ENCODE assay signal across 1 cellular context in genomic region chr6:17470209-17470952, GRCh38.
TF ChIP-seq lines count a peak whose summit lies in the region.

No MANE protein-coding gene starts in this region.

TF ChIP-seq in GM12878, 131 proteins besides CTCF, POLR2A, EP300 and RAD21 (continued from another document):
- TF ChIP-seq, protein P1, sequence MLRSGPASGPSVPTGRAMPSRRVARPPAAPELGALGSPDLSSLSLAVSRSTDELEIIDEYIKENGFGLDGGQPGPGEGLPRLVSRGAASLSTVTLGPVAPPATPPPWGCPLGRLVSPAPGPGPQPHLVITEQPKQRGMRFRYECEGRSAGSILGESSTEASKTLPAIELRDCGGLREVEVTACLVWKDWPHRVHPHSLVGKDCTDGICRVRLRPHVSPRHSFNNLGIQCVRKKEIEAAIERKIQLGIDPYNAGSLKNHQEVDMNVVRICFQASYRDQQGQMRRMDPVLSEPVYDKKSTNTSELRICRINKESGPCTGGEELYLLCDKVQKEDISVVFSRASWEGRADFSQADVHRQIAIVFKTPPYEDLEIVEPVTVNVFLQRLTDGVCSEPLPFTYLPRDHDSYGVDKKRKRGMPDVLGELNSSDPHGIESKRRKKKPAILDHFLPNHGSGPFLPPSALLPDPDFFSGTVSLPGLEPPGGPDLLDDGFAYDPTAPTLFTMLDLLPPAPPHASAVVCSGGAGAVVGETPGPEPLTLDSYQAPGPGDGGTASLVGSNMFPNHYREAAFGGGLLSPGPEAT (IDR thresholded peaks at IDR 0.05; ENCODE audit: low read depth) = peak; percentile 42; the same call in 1 of the 2 replicates
- peak; percentile 30; the same call in 1 of the 2 replicates for TF ChIP-seq ZNF384 (IDR thresholded peaks at IDR 0.05; ENCODE audit: borderline replicate concordance, low read depth, low read length)
- TF ChIP-seq MTA2 (IDR thresholded peaks at IDR 0.05; ENCODE audit: low read depth) = peak; percentile 25; the same call in 1 of the 2 replicates
- TF ChIP-seq CHD2 (IDR thresholded peaks at IDR 0.05; ENCODE audit: borderline replicate concordance, low read depth, low read length) = no peak
- no peak for TF ChIP-seq TAF1 (IDR thresholded peaks at IDR 0.05; ENCODE audit: borderline replicate concordance, low read depth, low read length)
- TF ChIP-seq MEF2B (IDR thresholded peaks at IDR 0.05; ENCODE audit: partially characterized antibody, poor library complexity, severe bottlenecking) = no peak
- no peak for TF ChIP-seq JUND (IDR thresholded peaks at IDR 0.05; ENCODE audit: low read depth, low read length)
- TF ChIP-seq JUNB (IDR thresholded peaks at IDR 0.05) = peak; percentile 37; the same call in 1 of the 2 replicates
- no peak for TF ChIP-seq CHD1 (IDR thresholded peaks at IDR 0.05; ENCODE audit: low read depth, low read length)
- no peak for TF ChIP-seq EED (IDR thresholded peaks at IDR 0.05; ENCODE audit: low read depth)
- no peak for TF ChIP-seq BCL3 (IDR thresholded peaks at IDR 0.05; ENCODE audit: borderline replicate concordance, insufficient read depth, low read depth, low read length, poor library complexity, severe bottlenecking)
- TF ChIP-seq USF2 (IDR thresholded peaks at IDR 0.05; ENCODE audit: borderline replicate concordance, low read depth, low read length) = peak; percentile 47; the same call in 1 of the 2 replicates
- peak; percentile 28; the same call in 1 of the 2 replicates for TF ChIP-seq DPF2 (IDR thresholded peaks at IDR 0.05)
- TF ChIP-seq, protein P2, sequence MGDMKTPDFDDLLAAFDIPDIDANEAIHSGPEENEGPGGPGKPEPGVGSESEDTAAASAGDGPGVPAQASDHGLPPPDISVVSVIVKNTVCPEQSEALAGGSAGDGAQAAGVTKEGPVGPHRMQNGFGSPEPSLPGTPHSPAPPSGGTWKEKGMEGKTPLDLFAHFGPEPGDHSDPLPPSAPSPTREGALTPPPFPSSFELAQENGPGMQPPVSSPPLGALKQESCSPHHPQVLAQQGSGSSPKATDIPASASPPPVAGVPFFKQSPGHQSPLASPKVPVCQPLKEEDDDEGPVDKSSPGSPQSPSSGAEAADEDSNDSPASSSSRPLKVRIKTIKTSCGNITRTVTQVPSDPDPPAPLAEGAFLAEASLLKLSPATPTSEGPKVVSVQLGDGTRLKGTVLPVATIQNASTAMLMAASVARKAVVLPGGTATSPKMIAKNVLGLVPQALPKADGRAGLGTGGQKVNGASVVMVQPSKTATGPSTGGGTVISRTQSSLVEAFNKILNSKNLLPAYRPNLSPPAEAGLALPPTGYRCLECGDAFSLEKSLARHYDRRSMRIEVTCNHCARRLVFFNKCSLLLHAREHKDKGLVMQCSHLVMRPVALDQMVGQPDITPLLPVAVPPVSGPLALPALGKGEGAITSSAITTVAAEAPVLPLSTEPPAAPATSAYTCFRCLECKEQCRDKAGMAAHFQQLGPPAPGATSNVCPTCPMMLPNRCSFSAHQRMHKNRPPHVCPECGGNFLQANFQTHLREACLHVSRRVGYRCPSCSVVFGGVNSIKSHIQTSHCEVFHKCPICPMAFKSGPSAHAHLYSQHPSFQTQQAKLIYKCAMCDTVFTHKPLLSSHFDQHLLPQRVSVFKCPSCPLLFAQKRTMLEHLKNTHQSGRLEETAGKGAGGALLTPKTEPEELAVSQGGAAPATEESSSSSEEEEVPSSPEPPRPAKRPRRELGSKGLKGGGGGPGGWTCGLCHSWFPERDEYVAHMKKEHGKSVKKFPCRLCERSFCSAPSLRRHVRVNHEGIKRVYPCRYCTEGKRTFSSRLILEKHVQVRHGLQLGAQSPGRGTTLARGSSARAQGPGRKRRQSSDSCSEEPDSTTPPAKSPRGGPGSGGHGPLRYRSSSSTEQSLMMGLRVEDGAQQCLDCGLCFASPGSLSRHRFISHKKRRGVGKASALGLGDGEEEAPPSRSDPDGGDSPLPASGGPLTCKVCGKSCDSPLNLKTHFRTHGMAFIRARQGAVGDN (IDR thresholded peaks at IDR 0.05) = peak; percentile 46; the same call in 1 of the 2 replicates
